1 cellular context compared by ENCODE assay signal in the genomic region with DNA sequence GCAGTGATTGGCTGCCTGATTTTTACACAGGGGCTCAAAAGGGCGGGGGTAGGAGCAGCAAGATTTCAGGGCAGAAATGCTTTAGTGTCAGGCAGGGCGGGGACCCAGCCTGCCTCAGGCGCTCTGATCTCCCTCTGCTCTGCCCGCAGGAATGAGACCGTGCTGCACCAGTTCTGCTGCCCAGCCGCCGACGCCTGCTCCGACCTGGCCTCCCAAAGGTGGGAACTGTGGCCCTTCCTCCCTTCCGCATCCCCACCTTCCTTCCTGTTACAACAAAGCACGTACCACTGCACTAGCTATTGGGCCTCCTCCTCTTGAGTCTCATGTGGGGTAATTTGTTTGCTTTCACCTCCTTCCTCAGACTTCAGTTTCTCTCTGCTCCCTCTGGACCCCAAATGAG.
TF ChIP-seq lines count a peak whose summit lies in the region.

No MANE protein-coding gene starts in this region.

TF ChIP-seq in HepG2, 621 proteins besides CTCF, POLR2A, EP300 and RAD21:
- TF ChIP-seq TEAD2 (CRISPR knock-in tag; IDR thresholded peaks at IDR 0.05) (no peak), WIZ (CRISPR knock-in tag; IDR thresholded peaks at IDR 0.05) (no peak), ZFY (CRISPR knock-in tag; IDR thresholded peaks at IDR 0.05) (no peak), EZH2 (conservative IDR thresholded peaks at IDR 0.05; ENCODE audit: low read depth, low read length) (0 out of 2 replicates have a peak, but pooled peaks have one; percentile 31), SIX4 (CRISPR knock-in tag; IDR thresholded peaks at IDR 0.05) (no peak)
